In the genomic region with DNA sequence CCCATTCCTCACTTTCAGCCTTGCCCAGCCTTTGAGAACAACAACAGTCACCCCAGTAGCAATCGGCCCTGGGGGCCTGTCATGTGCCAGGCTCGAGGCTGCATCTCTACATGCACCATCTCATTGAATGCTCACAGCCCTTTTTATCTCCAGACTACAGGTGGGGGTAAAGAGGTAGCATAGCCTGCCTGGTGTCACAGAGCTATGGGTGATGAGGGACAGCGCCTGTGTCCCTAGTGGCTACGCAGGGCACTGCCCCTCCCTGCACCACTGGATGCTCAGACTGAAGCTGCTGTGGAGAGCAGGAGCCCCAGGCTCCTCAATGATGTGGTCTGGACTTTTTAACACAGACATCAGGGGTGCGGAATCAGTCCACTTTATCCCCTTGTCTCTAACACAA, we compare ENCODE assay signal across 2 cellular contexts.
TF ChIP-seq lines count a peak whose summit lies in the region.

No MANE protein-coding gene starts in this region.

TF ChIP-seq in GM12878, 131 proteins besides CTCF, POLR2A, EP300 and RAD21 (continued from another document):
- TF ChIP-seq, protein P1, sequence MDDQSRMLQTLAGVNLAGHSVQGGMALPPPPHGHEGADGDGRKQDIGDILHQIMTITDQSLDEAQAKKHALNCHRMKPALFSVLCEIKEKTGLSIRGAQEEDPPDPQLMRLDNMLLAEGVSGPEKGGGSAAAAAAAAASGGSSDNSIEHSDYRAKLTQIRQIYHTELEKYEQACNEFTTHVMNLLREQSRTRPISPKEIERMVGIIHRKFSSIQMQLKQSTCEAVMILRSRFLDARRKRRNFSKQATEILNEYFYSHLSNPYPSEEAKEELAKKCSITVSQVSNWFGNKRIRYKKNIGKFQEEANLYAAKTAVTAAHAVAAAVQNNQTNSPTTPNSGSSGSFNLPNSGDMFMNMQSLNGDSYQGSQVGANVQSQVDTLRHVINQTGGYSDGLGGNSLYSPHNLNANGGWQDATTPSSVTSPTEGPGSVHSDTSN (IDR thresholded peaks at IDR 0.05; ENCODE audit: insufficient replicate concordance, low read depth, low read length), result no peak
- TF ChIP-seq, protein P2, sequence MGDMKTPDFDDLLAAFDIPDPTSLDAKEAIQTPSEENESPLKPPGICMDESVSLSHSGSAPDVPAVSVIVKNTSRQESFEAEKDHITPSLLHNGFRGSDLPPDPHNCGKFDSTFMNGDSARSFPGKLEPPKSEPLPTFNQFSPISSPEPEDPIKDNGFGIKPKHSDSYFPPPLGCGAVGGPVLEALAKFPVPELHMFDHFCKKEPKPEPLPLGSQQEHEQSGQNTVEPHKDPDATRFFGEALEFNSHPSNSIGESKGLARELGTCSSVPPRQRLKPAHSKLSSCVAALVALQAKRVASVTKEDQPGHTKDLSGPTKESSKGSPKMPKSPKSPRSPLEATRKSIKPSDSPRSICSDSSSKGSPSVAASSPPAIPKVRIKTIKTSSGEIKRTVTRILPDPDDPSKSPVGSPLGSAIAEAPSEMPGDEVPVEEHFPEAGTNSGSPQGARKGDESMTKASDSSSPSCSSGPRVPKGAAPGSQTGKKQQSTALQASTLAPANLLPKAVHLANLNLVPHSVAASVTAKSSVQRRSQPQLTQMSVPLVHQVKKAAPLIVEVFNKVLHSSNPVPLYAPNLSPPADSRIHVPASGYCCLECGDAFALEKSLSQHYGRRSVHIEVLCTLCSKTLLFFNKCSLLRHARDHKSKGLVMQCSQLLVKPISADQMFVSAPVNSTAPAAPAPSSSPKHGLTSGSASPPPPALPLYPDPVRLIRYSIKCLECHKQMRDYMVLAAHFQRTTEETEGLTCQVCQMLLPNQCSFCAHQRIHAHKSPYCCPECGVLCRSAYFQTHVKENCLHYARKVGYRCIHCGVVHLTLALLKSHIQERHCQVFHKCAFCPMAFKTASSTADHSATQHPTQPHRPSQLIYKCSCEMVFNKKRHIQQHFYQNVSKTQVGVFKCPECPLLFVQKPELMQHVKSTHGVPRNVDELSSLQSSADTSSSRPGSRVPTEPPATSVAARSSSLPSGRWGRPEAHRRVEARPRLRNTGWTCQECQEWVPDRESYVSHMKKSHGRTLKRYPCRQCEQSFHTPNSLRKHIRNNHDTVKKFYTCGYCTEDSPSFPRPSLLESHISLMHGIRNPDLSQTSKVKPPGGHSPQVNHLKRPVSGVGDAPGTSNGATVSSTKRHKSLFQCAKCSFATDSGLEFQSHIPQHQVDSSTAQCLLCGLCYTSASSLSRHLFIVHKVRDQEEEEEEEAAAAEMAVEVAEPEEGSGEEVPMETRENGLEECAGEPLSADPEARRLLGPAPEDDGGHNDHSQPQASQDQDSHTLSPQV (IDR thresholded peaks at IDR 0.05), result no peak
- TF ChIP-seq RELA (IDR thresholded peaks at IDR 0.05; ENCODE audit: borderline replicate concordance, partially characterized antibody) (no peak), BACH1 (IDR thresholded peaks at IDR 0.05; ENCODE audit: borderline replicate concordance) (no peak), MYB (IDR thresholded peaks at IDR 0.05; ENCODE audit: borderline replicate concordance, low read depth, low read length) (no peak), ZNF217 (IDR thresholded peaks at IDR 0.05) (no peak), POU2F2 (IDR thresholded peaks at IDR 0.05; ENCODE audit: borderline replicate concordance, low read depth, low read length) (no peak), RUNX3 (IDR thresholded peaks at IDR 0.05; ENCODE audit: low read length) (no peak)
- TF ChIP-seq, protein P3, sequence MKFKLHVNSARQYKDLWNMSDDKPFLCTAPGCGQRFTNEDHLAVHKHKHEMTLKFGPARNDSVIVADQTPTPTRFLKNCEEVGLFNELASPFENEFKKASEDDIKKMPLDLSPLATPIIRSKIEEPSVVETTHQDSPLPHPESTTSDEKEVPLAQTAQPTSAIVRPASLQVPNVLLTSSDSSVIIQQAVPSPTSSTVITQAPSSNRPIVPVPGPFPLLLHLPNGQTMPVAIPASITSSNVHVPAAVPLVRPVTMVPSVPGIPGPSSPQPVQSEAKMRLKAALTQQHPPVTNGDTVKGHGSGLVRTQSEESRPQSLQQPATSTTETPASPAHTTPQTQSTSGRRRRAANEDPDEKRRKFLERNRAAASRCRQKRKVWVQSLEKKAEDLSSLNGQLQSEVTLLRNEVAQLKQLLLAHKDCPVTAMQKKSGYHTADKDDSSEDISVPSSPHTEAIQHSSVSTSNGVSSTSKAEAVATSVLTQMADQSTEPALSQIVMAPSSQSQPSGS (IDR thresholded peaks at IDR 0.05; ENCODE audit: low read length), result no peak
- TF ChIP-seq, protein P4, sequence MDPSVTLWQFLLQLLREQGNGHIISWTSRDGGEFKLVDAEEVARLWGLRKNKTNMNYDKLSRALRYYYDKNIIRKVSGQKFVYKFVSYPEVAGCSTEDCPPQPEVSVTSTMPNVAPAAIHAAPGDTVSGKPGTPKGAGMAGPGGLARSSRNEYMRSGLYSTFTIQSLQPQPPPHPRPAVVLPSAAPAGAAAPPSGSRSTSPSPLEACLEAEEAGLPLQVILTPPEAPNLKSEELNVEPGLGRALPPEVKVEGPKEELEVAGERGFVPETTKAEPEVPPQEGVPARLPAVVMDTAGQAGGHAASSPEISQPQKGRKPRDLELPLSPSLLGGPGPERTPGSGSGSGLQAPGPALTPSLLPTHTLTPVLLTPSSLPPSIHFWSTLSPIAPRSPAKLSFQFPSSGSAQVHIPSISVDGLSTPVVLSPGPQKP (IDR thresholded peaks at IDR 0.05; ENCODE audit: low read depth, low read length), result no peak
TF ChIP-seq in GM12878: peak in this region for 0.

TF ChIP-seq in liver, 16 proteins besides CTCF, POLR2A, EP300 and RAD21 (continued from another document):
- TF ChIP-seq, protein P5, sequence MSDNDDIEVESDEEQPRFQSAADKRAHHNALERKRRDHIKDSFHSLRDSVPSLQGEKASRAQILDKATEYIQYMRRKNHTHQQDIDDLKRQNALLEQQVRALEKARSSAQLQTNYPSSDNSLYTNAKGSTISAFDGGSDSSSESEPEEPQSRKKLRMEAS (IDR thresholded peaks at IDR 0.05), result no peak
- TF ChIP-seq SP1 (IDR thresholded peaks at IDR 0.05) (no peak), TAF1 (conservative IDR thresholded peaks at IDR 0.05) (no peak), EGR1 (IDR thresholded peaks at IDR 0.05; ENCODE audit: low read depth in 2 of 2) (no peak), JUND (IDR thresholded peaks at IDR 0.05) (no peak), HNF4A (conservative IDR thresholded peaks at IDR 0.05) (no peak), GABPA (IDR thresholded peaks at IDR 0.05 in 1 of 2, conservative IDR thresholded peaks at IDR 0.05 in 1 of 2) (no peak), FOXA2 (IDR thresholded peaks at IDR 0.05) (no peak), RXRA (IDR thresholded peaks at IDR 0.05) (no peak)
- TF ChIP-seq, protein P6, sequence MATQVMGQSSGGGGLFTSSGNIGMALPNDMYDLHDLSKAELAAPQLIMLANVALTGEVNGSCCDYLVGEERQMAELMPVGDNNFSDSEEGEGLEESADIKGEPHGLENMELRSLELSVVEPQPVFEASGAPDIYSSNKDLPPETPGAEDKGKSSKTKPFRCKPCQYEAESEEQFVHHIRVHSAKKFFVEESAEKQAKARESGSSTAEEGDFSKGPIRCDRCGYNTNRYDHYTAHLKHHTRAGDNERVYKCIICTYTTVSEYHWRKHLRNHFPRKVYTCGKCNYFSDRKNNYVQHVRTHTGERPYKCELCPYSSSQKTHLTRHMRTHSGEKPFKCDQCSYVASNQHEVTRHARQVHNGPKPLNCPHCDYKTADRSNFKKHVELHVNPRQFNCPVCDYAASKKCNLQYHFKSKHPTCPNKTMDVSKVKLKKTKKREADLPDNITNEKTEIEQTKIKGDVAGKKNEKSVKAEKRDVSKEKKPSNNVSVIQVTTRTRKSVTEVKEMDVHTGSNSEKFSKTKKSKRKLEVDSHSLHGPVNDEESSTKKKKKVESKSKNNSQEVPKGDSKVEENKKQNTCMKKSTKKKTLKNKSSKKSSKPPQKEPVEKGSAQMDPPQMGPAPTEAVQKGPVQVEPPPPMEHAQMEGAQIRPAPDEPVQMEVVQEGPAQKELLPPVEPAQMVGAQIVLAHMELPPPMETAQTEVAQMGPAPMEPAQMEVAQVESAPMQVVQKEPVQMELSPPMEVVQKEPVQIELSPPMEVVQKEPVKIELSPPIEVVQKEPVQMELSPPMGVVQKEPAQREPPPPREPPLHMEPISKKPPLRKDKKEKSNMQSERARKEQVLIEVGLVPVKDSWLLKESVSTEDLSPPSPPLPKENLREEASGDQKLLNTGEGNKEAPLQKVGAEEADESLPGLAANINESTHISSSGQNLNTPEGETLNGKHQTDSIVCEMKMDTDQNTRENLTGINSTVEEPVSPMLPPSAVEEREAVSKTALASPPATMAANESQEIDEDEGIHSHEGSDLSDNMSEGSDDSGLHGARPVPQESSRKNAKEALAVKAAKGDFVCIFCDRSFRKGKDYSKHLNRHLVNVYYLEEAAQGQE (IDR thresholded peaks at IDR 0.05), result no peak
- TF ChIP-seq, protein P7, sequence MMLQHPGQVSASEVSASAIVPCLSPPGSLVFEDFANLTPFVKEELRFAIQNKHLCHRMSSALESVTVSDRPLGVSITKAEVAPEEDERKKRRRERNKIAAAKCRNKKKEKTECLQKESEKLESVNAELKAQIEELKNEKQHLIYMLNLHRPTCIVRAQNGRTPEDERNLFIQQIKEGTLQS (IDR thresholded peaks at IDR 0.05), result no peak
